ENCODE assay signal across 14 cellular contexts in the genomic region with DNA sequence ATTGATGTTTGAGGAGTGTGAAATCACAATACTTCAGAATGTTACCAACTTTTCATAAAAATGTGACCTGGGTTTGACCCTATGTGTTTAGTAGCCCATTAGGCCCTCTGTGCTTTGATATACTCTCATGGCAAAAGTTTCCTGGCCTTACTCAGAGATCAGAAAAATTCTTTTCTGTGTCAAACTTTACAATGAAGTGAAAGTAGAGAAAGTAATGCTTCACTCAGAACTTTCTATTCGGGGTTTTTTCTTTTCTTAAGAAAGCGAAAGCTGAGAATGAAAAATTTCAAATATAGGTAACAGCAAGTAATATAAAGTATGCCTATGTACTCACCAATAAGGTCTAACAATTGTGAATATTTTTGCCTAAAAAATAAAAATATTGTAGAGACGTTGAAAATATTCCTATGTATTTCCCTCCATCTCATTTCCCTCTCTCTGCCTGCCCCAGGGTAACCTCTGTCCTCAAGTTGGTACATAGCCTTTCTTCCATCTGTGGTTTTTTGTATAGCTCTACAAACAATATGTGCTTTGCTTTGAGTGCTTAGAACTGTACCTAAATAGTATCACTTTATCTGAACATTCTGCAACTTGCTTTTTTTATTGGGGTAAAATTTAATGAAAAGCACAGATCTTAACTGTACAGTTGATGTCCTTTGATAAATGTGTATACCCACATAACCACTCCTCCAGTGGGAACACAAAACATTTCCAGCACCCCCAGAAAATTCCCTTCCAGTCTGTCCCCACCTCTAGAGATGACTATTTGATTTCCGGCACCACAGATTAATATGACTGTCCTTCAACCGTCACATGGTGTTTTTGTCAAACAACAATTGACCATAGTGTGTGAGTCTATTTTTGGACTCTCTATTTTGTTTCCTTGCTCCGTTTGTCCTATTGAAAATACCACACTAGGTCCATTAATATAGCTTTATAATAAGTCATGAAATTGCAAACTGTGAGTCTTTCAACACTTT. TPM values are rescaled to one million over a fixed set of nuclear protein-coding genes. Genes with fewer than 3 reads are reported as not detected.
DNase-seq lines count a peak whose midpoint lies in the region; ATAC-seq and TF ChIP-seq lines count a peak whose summit lies in the region.
"Had no signal": no experiment of that assay in that cellular context is flagged by ENCODE, and none has a peak within 500 bp of the region (broad histone marks: within the 10 kb centered on the region; RNA-seq: fewer than 3 reads in every experiment).

No MANE protein-coding gene starts in this region.

- POLR2A ChIA-PET in PC-3 (lab: Charles Lee; ENCODE audit: unreplicated experiment), result no interaction called here

- no peaks in the 10 kb centered on the region for H3F3A ChIP-seq in PC-3 (ENCODE audit: low read length, unreplicated experiment)

- no peaks in the 10 kb centered on the region for H3K9me2 ChIP-seq in PC-3 (replicated peaks; ENCODE audit: low read length)
- H3K9me2 ChIP-seq: SK-N-SH had no signal

- TF ChIP-seq POLR2A in esophagus muscularis mucosa (IDR thresholded peaks at IDR 0.05; ENCODE audit: low read depth), result no peak

- H3K9ac ChIP-seq in OCI-LY3 (ENCODE audit: low read length) (peak overlapping the region; percentile 33; the same call in 1 of the 2 replicates), PC-3 (ENCODE audit: low read length) (no peak overlapping the region)
- H3K9ac ChIP-seq: SK-N-SH had no signal

- H3K9me3 ChIP-seq in OCI-LY3 (ENCODE audit: insufficient read depth, low read length), result peaks cover 6% of the 10 kb centered on the region; the same call in 1 of the 2 replicates
- H3K9me3 ChIP-seq in esophagus muscularis mucosa, result peaks cover 0 to 6% (median 4%) of the 10 kb centered on the region in 4 donors
- no peaks in the 10 kb centered on the region for H3K9me3 ChIP-seq in PC-3 (ENCODE audit: low read length)
- H3K9me3 ChIP-seq: gastrocnemius medialis, psoas muscle, SK-N-SH had no signal

- no TSS peak for BruUV-seq in PC-3 (replicated peaks; lab: Mats Ljungman, UMichigan)

- no peaks in the 10 kb centered on the region for H3K27me3 Mint-ChIP-seq in activated naive CD4-positive, alpha-beta T cell treated with anti-CD3 and anti-CD28 coated beads, Interleukin-2, amount 50 U/mL, for 24 hours
- no peaks in the 10 kb centered on the region for H3K27me3 Mint-ChIP-seq in type B pancreatic cell

- WGBS in esophagus muscularis mucosa, result 82% methylated on average over 6 of the region's 6 CpGs

- peak overlapping the region; percentile 13 for H3K4me3 Mint-ChIP-seq in activated naive CD4-positive, alpha-beta T cell treated with anti-CD3 and anti-CD28 coated beads, Interleukin-2, amount 50 U/mL, for 24 hours
- H3K4me3 Mint-ChIP-seq in type B pancreatic cell, result no peak overlapping the region

- no peaks in the 10 kb centered on the region for H3K9me3 Mint-ChIP-seq in activated naive CD4-positive, alpha-beta T cell treated with anti-CD3 and anti-CD28 coated beads, Interleukin-2, amount 50 U/mL, for 24 hours
- H3K9me3 Mint-ChIP-seq in type B pancreatic cell, result peaks cover 15% of the 10 kb centered on the region

- H3K27ac Mint-ChIP-seq in activated naive CD4-positive, alpha-beta T cell treated with anti-CD3 and anti-CD28 coated beads, Interleukin-2, amount 50 U/mL, for 24 hours, result peak overlapping the region; percentile 49
- H3K27ac Mint-ChIP-seq in type B pancreatic cell, result peak overlapping the region; percentile 10

- H2AFZ ChIP-seq in OCI-LY3 (ENCODE audit: low read depth, low read length), result no peak overlapping the region
- no peak overlapping the region for H2AFZ ChIP-seq in PC-3 (ENCODE audit: low read length)

- peak; percentile 55 for ATAC-seq in GM21723 (IDR thresholded peaks at IDR 0.05; ENCODE audit: unreplicated experiment)
- no peak for ATAC-seq in PC-3
- ATAC-seq: gastrocnemius medialis, psoas muscle had no signal

- H3K27me3 ChIP-seq in OCI-LY3 (ENCODE audit: low read depth, low read length) (no peaks in the 10 kb centered on the region), esophagus muscularis mucosa (peaks cover 0 to 6% (median 0%) of the 10 kb centered on the region in 4 donors), PC-3 (ENCODE audit: low read length) (no peaks in the 10 kb centered on the region)
- H3K27me3 ChIP-seq: gastrocnemius medialis, MG63, uterus had no signal

- H3K4me3 ChIP-seq in OCI-LY3 (ENCODE audit: low read length) (peak overlapping the region; percentile 58), esophagus muscularis mucosa (no peak overlapping the region), PC-3 (ENCODE audit: low read length) (no peak overlapping the region)
- H3K4me3 ChIP-seq: gastrocnemius medialis, MG63, psoas muscle, uterus had no signal

- H3K79me2 ChIP-seq in OCI-LY3 (ENCODE audit: low read length) (no peaks in the 10 kb centered on the region), PC-3 (ENCODE audit: low read length) (no peaks in the 10 kb centered on the region)

- H4K20me1 ChIP-seq in OCI-LY3 (ENCODE audit: insufficient read depth, low read length) (no peaks in the 10 kb centered on the region), PC-3 (ENCODE audit: low read length) (no peaks in the 10 kb centered on the region)

- TF ChIP-seq CTCF in OCI-LY3 (IDR thresholded peaks at IDR 0.05; ENCODE audit: low read depth, low read length) (no peak), type B pancreatic cell (conservative IDR thresholded peaks at IDR 0.05) (no peak), esophagus muscularis mucosa (IDR thresholded peaks at IDR 0.05) (no peak), PC-3 (conservative IDR thresholded peaks at IDR 0.05; ENCODE audit: low read depth, low read length) (no peak)

- H3K4me1 ChIP-seq in OCI-LY3 (ENCODE audit: low read length), result peaks cover 53% of the 10 kb centered on the region
- H3K4me1 ChIP-seq in esophagus muscularis mucosa, result no peaks in the 10 kb centered on the region
- no peaks in the 10 kb centered on the region for H3K4me1 ChIP-seq in PC-3 (ENCODE audit: insufficient read depth, low read length)
- H3K4me1 ChIP-seq: gastrocnemius medialis, psoas muscle, uterus had no signal

- TF ChIP-seq EP300 in esophagus muscularis mucosa (IDR thresholded peaks at IDR 0.05), result no peak

- H3K36me3 ChIP-seq in OCI-LY3 (replicated peaks; ENCODE audit: low read depth, low read length) (no peaks in the 10 kb centered on the region), esophagus muscularis mucosa (no peaks in the 10 kb centered on the region), PC-3 (ENCODE audit: low read depth, low read length) (no peaks in the 10 kb centered on the region)
- H3K36me3 ChIP-seq: gastrocnemius medialis, MG63, uterus had no signal

- CTCF ChIA-PET in PC-3 (lab: Charles Lee), result no interaction called here

- H3K36me3 Mint-ChIP-seq in activated naive CD4-positive, alpha-beta T cell treated with anti-CD3 and anti-CD28 coated beads, Interleukin-2, amount 50 U/mL, for 24 hours, result peaks cover 14% of the 10 kb centered on the region
- H3K36me3 Mint-ChIP-seq in type B pancreatic cell, result peaks cover 3% of the 10 kb centered on the region

- H3K4me2 ChIP-seq in OCI-LY3 (ENCODE audit: low read length) (peak overlapping the region; percentile 70), PC-3 (ENCODE audit: low read length) (no peak overlapping the region)
- H3K4me2 ChIP-seq: SK-N-SH had no signal

- peaks cover 63% of the 10 kb centered on the region for H3K4me1 Mint-ChIP-seq in activated naive CD4-positive, alpha-beta T cell treated with anti-CD3 and anti-CD28 coated beads, Interleukin-2, amount 50 U/mL, for 24 hours
- peaks cover 9% of the 10 kb centered on the region for H3K4me1 Mint-ChIP-seq in type B pancreatic cell (ENCODE audit: unreplicated experiment)

- intact Hi-C loops in esophagus muscularis mucosa (cut with DNase I), result no loop called here
- intact Hi-C loops in PC-3 (cut with micrococcal nuclease), result no loop called here

- DNase-seq in activated naive CD4-positive, alpha-beta T cell treated with anti-CD3 and anti-CD28 coated beads, Interleukin-2, amount 50 U/mL, for 16 hours, result no peak
- DNase-seq in type B pancreatic cell (ENCODE audit: extremely low spot score, unreplicated experiment) (no peak), esophagus muscularis mucosa (ENCODE audit: extremely low spot score) (no peak), PC-3 (no peak), Kasumi-1 (lab: John Stamatoyannopoulos, UW) (no peak)
- DNase-seq: gastrocnemius medialis, MG63, psoas muscle, SK-N-SH, uterus had no signal

- H3K27ac ChIP-seq in OCI-LY3 (ENCODE audit: low read length) (peak overlapping the region; percentile 86), esophagus muscularis mucosa (replicated peaks in 1 of 4) (no peak overlapping the region), PC-3 (ENCODE audit: low read length) (no peak overlapping the region)
- H3K27ac ChIP-seq: gastrocnemius medialis, psoas muscle, uterus, VCaP had no signal

RNA-seq across cellular contexts. Expression of gene ACKR3, which starts 10.3 kb away (rescaled TPM):
- total RNA-seq in type B pancreatic cell (ENCODE audit: low replicate concordance), result 43.6 and 44.6 TPM in 2 replicates
- 10 to 100 TPM; 24.9 to 52.9 (median 51.0) TPM for total RNA-seq in esophagus muscularis mucosa
- total RNA-seq in PC-3 (2014; rRNA removed), result 0.86 and 3.1 TPM in 2 replicates
